Comparison of ENCODE assay signal across 26 cellular contexts in genomic region chr3:16675805-16676204, GRCh38.
"Had no signal": no experiment of that assay in that cellular context is flagged by ENCODE, and none has a peak within 500 bp of the region (broad histone marks: within the 10 kb centered on the region; RNA-seq: fewer than 3 reads in every experiment).

No MANE protein-coding gene starts in this region.

- H3K4me3 Mint-ChIP-seq: activated CD4-positive, alpha-beta memory T cell treated with anti-CD3 and anti-CD28 coated beads for 36 hours; activated CD4-positive, alpha-beta T cell treated with anti-CD3 and anti-CD28 coated beads, Interleukin-2, amount 10 ng/mL, durations not matched to agents 7 days and 5 days; activated naive CD4-positive, alpha-beta T cell treated with anti-CD3 and anti-CD28 coated beads, Interleukin-2, amount 10 ng/mL, durations not matched to agents 7 days and 5 days; activated naive CD8-positive, alpha-beta T cell; activated naive CD8-positive, alpha-beta T cell treated with anti-CD3 and anti-CD28 coated beads, Interleukin-2, amount 50 U/mL, for 24 hours; T-helper 1 cell treated with Interleukin-12 subunit alpha and Interleukin-12 subunit beta and Interleukin-4 antibody, amounts not matched to agents 30 μg/mL and 1 μg/mL, for 36 hours; T-helper 2 cell treated with Interferon-gamma antibody and Interleukin-4, amounts not matched to agents 5 μg/mL and 100 μg/mL, for 36 hours had no signal

- H3K9me3 ChIP-seq: MG63, SJCRH30 had no signal

- H3K4me3 ChIP-seq: MG63, SJCRH30, SK-N-MC had no signal

- H3K4me1 ChIP-seq: SJCRH30 had no signal

- H3K36me3 ChIP-seq: brain microvascular endothelial cell, MG63, SJCRH30 had no signal

- DNase-seq: activated CD4-positive, alpha-beta memory T cell treated with anti-CD3 and anti-CD28 coated beads for 36 hours; activated CD4-positive, alpha-beta T cell treated with anti-CD3 and anti-CD28 coated beads, Interleukin-2, amount 10 ng/mL, durations not matched to agents 7 days and 5 days; activated CD8-positive, alpha-beta memory T cell treated with anti-CD3 and anti-CD28 coated beads, Interleukin-2, amount 50 U/mL, for 48 hours; activated effector memory CD4-positive, alpha-beta T cell treated with Interleukin-2 at 50 U/mL for 16 hours; activated naive CD4-positive, alpha-beta T cell treated with anti-CD3 and anti-CD28 coated beads, Interleukin-2, amount 10 ng/mL, durations not matched to agents 7 days and 5 days; activated naive CD8-positive, alpha-beta T cell treated with anti-CD3 and anti-CD28 coated beads, Interleukin-2, amount 50 U/mL, for 24 hours; activated T-cell treated with anti-CD3 and anti-CD28 coated beads, Interleukin-2, amount 50 U/mL, for 48 hours; anterior cingulate cortex; brain microvascular endothelial cell; central memory CD4-positive, alpha-beta T cell; Kasumi-1; KG1; MG63; NCI-H1092; NCI-H1436 treated with DMSO at 0.1 percent for 48 hours; NCI-H1694 treated with DMSO at 0.1 percent for 48 hours; NCI-H2029; NCI-H345; NCI-H524 treated with DMSO at 0.1 percent for 48 hours; SHP77; SJCRH30 had no signal

- H3K4me1 Mint-ChIP-seq: activated CD4-positive, alpha-beta T cell treated with anti-CD3 and anti-CD28 coated beads, Interleukin-2, amount 10 ng/mL, durations not matched to agents 7 days and 5 days; activated naive CD4-positive, alpha-beta T cell treated with anti-CD3 and anti-CD28 coated beads, Interleukin-2, amount 10 ng/mL, durations not matched to agents 7 days and 5 days; activated naive CD8-positive, alpha-beta T cell treated with anti-CD3 and anti-CD28 coated beads, Interleukin-2, amount 50 U/mL, for 24 hours had no signal

- FAIRE-seq: TTC549 had no signal

- H3K27ac ChIP-seq: brain microvascular endothelial cell, SJCRH30, SK-N-MC had no signal

- H3K27me3 Mint-ChIP-seq: activated naive CD4-positive, alpha-beta T cell treated with anti-CD3 and anti-CD28 coated beads, Interleukin-2, amount 10 ng/mL, durations not matched to agents 7 days and 5 days; activated naive CD8-positive, alpha-beta T cell; activated naive CD8-positive, alpha-beta T cell treated with anti-CD3 and anti-CD28 coated beads, Interleukin-2, amount 50 U/mL, for 24 hours had no signal

- H3K27ac Mint-ChIP-seq: activated CD4-positive, alpha-beta memory T cell treated with anti-CD3 and anti-CD28 coated beads for 36 hours; activated CD4-positive, alpha-beta T cell treated with anti-CD3 and anti-CD28 coated beads, Interleukin-2, amount 10 ng/mL, durations not matched to agents 7 days and 5 days; activated naive CD4-positive, alpha-beta T cell treated with anti-CD3 and anti-CD28 coated beads, Interleukin-2, amount 10 ng/mL, durations not matched to agents 7 days and 5 days; activated naive CD8-positive, alpha-beta T cell; activated naive CD8-positive, alpha-beta T cell treated with anti-CD3 and anti-CD28 coated beads, Interleukin-2, amount 50 U/mL, for 24 hours; T-helper 1 cell treated with Interleukin-12 subunit alpha and Interleukin-12 subunit beta and Interleukin-4 antibody, amounts not matched to agents 30 μg/mL and 1 μg/mL, for 36 hours; T-helper 2 cell treated with Interferon-gamma antibody and Interleukin-4, amounts not matched to agents 5 μg/mL and 100 μg/mL, for 36 hours had no signal

- H3K27me3 ChIP-seq: brain microvascular endothelial cell, MG63, SJCRH30 had no signal
